Comparison of ENCODE assay signal across 6 cellular contexts in genomic region chr6:131300826-131301225, GRCh38.
DNase-seq lines count a peak whose midpoint lies in the region; FAIRE-seq and TF ChIP-seq lines count a peak whose summit lies in the region.
"Not testable (repeated sequence)": the region's sequence is repeated elsewhere in the genome, so short reads cannot be mapped to it uniquely, and the experiment has no call there.

No MANE protein-coding gene starts in this region.

- not testable (repeated sequence) for H3K23ac ChIP-seq in H9 (ENCODE audit: insufficient read length, low read depth, low read length); H1 (ENCODE audit: insufficient read length)

- H3K23me2 ChIP-seq in H9 (ENCODE audit: insufficient read length, low read depth, low read length, poor library complexity, severe bottlenecking); H1 (ENCODE audit: low read depth, low read length): not testable (repeated sequence)

- not testable (repeated sequence) for H3T11ph ChIP-seq in H9 (ENCODE audit: low read length)

- H3K9ac ChIP-seq in H9 (ENCODE audit: extremely low read depth, insufficient read length, low read length); H1 (replicated peaks in 1 of 4; ENCODE audit: extremely low read depth in 1 of 4, low read depth in 3 of 4, low read length in 3 of 4): not testable (repeated sequence)
- H3K9ac ChIP-seq in HUES64 (ENCODE audit: low read depth, low read length) (0 out of 2 replicates have a peak overlapping the region, but pooled peaks have one; percentile 44), iPS-15b (ENCODE audit: low read depth, low read length) (peak overlapping the region; percentile 28)

- H3K9me3 ChIP-seq in H9 (ENCODE audit: control insufficient read depth, low read depth, low read length); HUES64 (ENCODE audit: insufficient read depth, low read depth, low read length); H1 (ENCODE audit: insufficient read depth in 2 of 2, low read depth in 1 of 2, low read length in 1 of 2); iPS-15b (ENCODE audit: control insufficient read depth, insufficient read depth, low read length): not testable (repeated sequence)

- not testable (repeated sequence) for H2AFZ ChIP-seq in H9 (ENCODE audit: low read length); H1 (ENCODE audit: low read length)

- not testable (repeated sequence) for H3K27me3 Mint-ChIP-seq in H9 (ENCODE audit: low read depth); nephron progenitor cell (ENCODE audit: low read depth, poor library complexity)

- H3K4me1 Mint-ChIP-seq in H9: peaks cover 27 to 64% of the 10 kb centered on the region in 2 experiments
- H3K4me1 Mint-ChIP-seq in nephron progenitor cell: not testable (repeated sequence)

- H3K4ac ChIP-seq in H9 (ENCODE audit: low read depth, low read length): not testable (repeated sequence)
- H3K4ac ChIP-seq in H1 (replicated peaks; ENCODE audit: insufficient read length, low read depth, low read length): peak overlapping the region; percentile 99

- not testable (repeated sequence) for H4K8ac ChIP-seq in H9 (replicated peaks; ENCODE audit: insufficient read length, low read depth, low read length); H1 (ENCODE audit: extremely low read depth, insufficient read depth, low read length)

- CTCF ChIA-PET in H1 (lab: Charles Lee; ENCODE audit: partially characterized antibody): interaction anchor here (1.6 kb wide), 1 partner anchor 184 kb away, joined by 3 read pairs; no protein-coding TSS in a partner anchor

- FAIRE-seq in H1 (lab: Jason Lieb, UNC): not testable (repeated sequence)

- not testable (repeated sequence) for H3K4me2 ChIP-seq in H9 (ENCODE audit: insufficient read depth, insufficient read length, low read length); H1 (ENCODE audit: insufficient read depth in 1 of 2, low read depth in 2 of 2, low read length in 2 of 2)

- H4K91ac ChIP-seq in H9 (ENCODE audit: insufficient read length, low read depth, low read length): not testable (repeated sequence)
- peak overlapping the region; percentile 95 for H4K91ac ChIP-seq in H1 (replicated peaks; ENCODE audit: insufficient read length, low read length)

- not testable (repeated sequence) for H3K4me3 Mint-ChIP-seq in H9, nephron progenitor cell

- not testable (repeated sequence) for TF ChIP-seq EP300 in H1 (IDR thresholded peaks at IDR 0.05; ENCODE audit: borderline replicate concordance in 1 of 2, low read depth in 2 of 2, low read length in 2 of 2)

- H3K56ac ChIP-seq in H9 (ENCODE audit: insufficient read length, low read depth, low read length): not testable (repeated sequence)
- H3K56ac ChIP-seq in H1 (replicated peaks; ENCODE audit: insufficient read length, low read depth, low read length): peak overlapping the region; percentile 25

- not testable (repeated sequence) for TF ChIP-seq RAD21 in H1 (IDR thresholded peaks at IDR 0.05 in 1 of 2, conservative IDR thresholded peaks at IDR 0.05 in 1 of 2; ENCODE audit: low read depth in 2 of 2, low read length in 2 of 2)

- not testable (repeated sequence) for H3K79me2 ChIP-seq in H9 (ENCODE audit: insufficient read depth, low read length); H1 (ENCODE audit: control insufficient read depth in 1 of 2, insufficient read depth in 2 of 2, low read length in 2 of 2)

- H3K9me3 Mint-ChIP-seq in H9, nephron progenitor cell: not testable (repeated sequence)

- peak overlapping the region; percentile 12 for H3K27ac ChIP-seq in H9 (ENCODE audit: insufficient read length, low read depth, low read length)
- H3K27ac ChIP-seq in HUES64 (ENCODE audit: low read depth, low read length): peak overlapping the region; percentile 77; the same call in 1 of the 2 replicates
- H3K27ac ChIP-seq in H1 (ENCODE audit: low read depth, low read length): not testable (repeated sequence)

- H3K79me1 ChIP-seq in H9 (ENCODE audit: insufficient read depth, low read depth, low read length, poor library complexity, severe bottlenecking); H1 (ENCODE audit: low read depth, low read length): not testable (repeated sequence)

- H2BK5ac ChIP-seq in H9 (ENCODE audit: insufficient read length, low read length): not testable (repeated sequence)
- peak overlapping the region; percentile 88; the same call in 1 of the 2 replicates for H2BK5ac ChIP-seq in H1 (ENCODE audit: low read depth, low read length)

- H2AK5ac ChIP-seq in H9 (ENCODE audit: insufficient read length, low read length): not testable (repeated sequence)
- peak overlapping the region; percentile 60; the same call in 1 of the 2 replicates for H2AK5ac ChIP-seq in H1 (ENCODE audit: low read depth, low read length)

- DNase-seq in ELF-1 (ENCODE audit: low read depth, low spot score) (peak; percentile 37), H9 (peak; percentile 71)
- not testable (repeated sequence) for DNase-seq in H1 (ENCODE audit: low read depth in 1 of 2, low spot score in 2 of 2); nephron progenitor cell

- not testable (repeated sequence) for H3K27me3 ChIP-seq in H9 (ENCODE audit: insufficient read depth, low read length); HUES64 (ENCODE audit: insufficient read depth, low read length); H1 (replicated peaks in 1 of 4; ENCODE audit: control insufficient read depth in 3 of 4, extremely low read depth in 1 of 4, insufficient read depth in 3 of 4, low read length in 3 of 4); iPS-15b (ENCODE audit: control insufficient read depth, insufficient read depth, low read length)

- H2BK15ac ChIP-seq in H9 (ENCODE audit: low read depth, low read length); H1 (ENCODE audit: low read length): not testable (repeated sequence)

- not testable (repeated sequence) for H3K18ac ChIP-seq in H9 (ENCODE audit: insufficient read length, low read depth, low read length); H1 (ENCODE audit: extremely low read depth, low read length)

- not testable (repeated sequence) for H4K5ac ChIP-seq in H9 (ENCODE audit: insufficient read length, low read depth, low read length); H1 (ENCODE audit: insufficient read length, low read depth, low read length)

- H2BK120ac ChIP-seq in H9 (ENCODE audit: low read depth, low read length, poor library complexity, severe bottlenecking); H1 (replicated peaks; ENCODE audit: low read depth, low read length): not testable (repeated sequence)

- not testable (repeated sequence) for H3K4me3 ChIP-seq in HUES64 (ENCODE audit: low read length); H1 (ENCODE audit: extremely low read depth in 1 of 4, insufficient read depth in 2 of 4, low read depth in 3 of 4, low read length in 4 of 4)
- H3K4me3 ChIP-seq in iPS-15b (ENCODE audit: low read depth, low read length): peak overlapping the region; percentile 10

- not testable (repeated sequence) for H4K20me1 ChIP-seq in H9 (ENCODE audit: control insufficient read depth, insufficient read depth, insufficient read length); H1 (replicated peaks in 1 of 2; ENCODE audit: control insufficient read depth in 1 of 2, insufficient read depth in 2 of 2, low read length in 2 of 2)

- H2BK20ac ChIP-seq in H9 (ENCODE audit: low read depth, low read length, poor library complexity, severe bottlenecking); H1 (ENCODE audit: low read length): not testable (repeated sequence)

- H3K36me3 ChIP-seq in HUES64 (ENCODE audit: insufficient read depth, low read length); iPS-15b (ENCODE audit: control insufficient read depth, insufficient read depth, low read length): not testable (repeated sequence)
- peaks cover 0 to 21% (median 0%) of the 10 kb centered on the region in 4 experiments; a peak in 1 of 8 replicates for H3K36me3 ChIP-seq in H1 (ENCODE audit: control insufficient read depth in 2 of 4, insufficient read depth in 4 of 4, low read length in 3 of 4)

- H3K36me3 Mint-ChIP-seq in H9 (ENCODE audit: insufficient read depth in 1 of 3, low read depth in 3 of 3); nephron progenitor cell (ENCODE audit: low read depth): not testable (repeated sequence)

- H3K27ac Mint-ChIP-seq in H9 (peak overlapping the region in 2 of 3 experiments; percentile 88 to 96; a peak in 5 of 7 replicates), nephron progenitor cell (peak overlapping the region; percentile 41)

- H3K14ac ChIP-seq in H9 (ENCODE audit: insufficient read depth, low read length); H1 (ENCODE audit: insufficient read length): not testable (repeated sequence)

- not testable (repeated sequence) for TF ChIP-seq POLR2A in H1 (IDR thresholded peaks at IDR 0.05; ENCODE audit: control extremely low read depth in 1 of 2, low read depth in 2 of 2, low read length in 2 of 2)

- POLR2A ChIA-PET in H1 (lab: Charles Lee; ENCODE audit: partially characterized antibody): not testable (repeated sequence)

- no CpG with 5 or more reads among the region's 7 CpGs for WGBS in H9 (ENCODE audit: extremely low coverage, insufficient read length, low lambda C conversion rate)
- 46% methylated on average over 7 of the region's 7 CpGs for WGBS in HUES64
- WGBS in H1 (ENCODE audit: extremely low coverage in 1 of 2, insufficient coverage in 1 of 2, insufficient read length in 1 of 2, insufficient replicate concordance in 2 of 2, low coverage in 1 of 2, low lambda C conversion rate in 2 of 2, missing lambda C conversion rate in 1 of 2), 2 experiments: 88% methylated on average over 7 of the region's 7 CpGs; no CpG with 5 or more reads in 1 of the 2 experiments

- TF ChIP-seq CTCF in H9 (conservative IDR thresholded peaks at IDR 0.05); H1 (IDR thresholded peaks at IDR 0.05; ENCODE audit: control extremely low read depth in 1 of 3, insufficient read depth in 1 of 3, low read depth in 1 of 3, low read length in 3 of 3); nephron progenitor cell (IDR thresholded peaks at IDR 0.05): not testable (repeated sequence)

- H2BK12ac ChIP-seq in H9 (ENCODE audit: insufficient read length, low read depth, low read length): not testable (repeated sequence)
- H2BK12ac ChIP-seq in H1 (ENCODE audit: low read depth, low read length): 0 out of 2 replicates have a peak overlapping the region, but pooled peaks have one; percentile 44

- not testable (repeated sequence) for H3K4me1 ChIP-seq in H9 (ENCODE audit: insufficient read depth, low read length); HUES64 (ENCODE audit: insufficient read depth, low read length); H1 (replicated peaks in 1 of 4; ENCODE audit: control insufficient read depth in 3 of 4, insufficient read depth in 4 of 4, low read length in 3 of 4)
- H3K4me1 ChIP-seq in iPS-15b (ENCODE audit: control insufficient read depth, insufficient read depth, low read length): peaks cover 10% of the 10 kb centered on the region
